Comparison of ENCODE assay signal across 32 cellular contexts in genomic region chr20:35515341-35515740, GRCh38. TPM values are rescaled to one million over a fixed set of nuclear protein-coding genes. Genes with fewer than 3 reads are reported as not detected.
"Had no signal": no experiment of that assay in that cellular context is flagged by ENCODE, and none has a peak within 500 bp of the region (broad histone marks: within the 10 kb centered on the region; RNA-seq: fewer than 3 reads in every experiment).

No MANE protein-coding gene starts in this region.

- H3K27ac Mint-ChIP-seq: activated CD4-positive, alpha-beta memory T cell treated with anti-CD3 and anti-CD28 coated beads, Interleukin-2, amount 10 ng/mL, durations not matched to agents 7 days and 5 days; activated CD4-positive, alpha-beta T cell treated with anti-CD3 and anti-CD28 coated beads for 36 hours; activated CD4-positive, alpha-beta T cell treated with anti-CD3 and anti-CD28 coated beads, Interleukin-2, amount 10 ng/mL, durations not matched to agents 24 days and 14 days; activated naive CD4-positive, alpha-beta T cell treated with anti-CD3 and anti-CD28 coated beads, Interleukin-2, amount 50 U/mL, for 24 hours; activated naive CD8-positive, alpha-beta T cell treated with anti-CD3 and anti-CD28 coated beads for 36 hours; activated naive CD8-positive, alpha-beta T cell treated with anti-CD3 and anti-CD28 coated beads, Interleukin-2, amount 50 U/mL, for 24 hours; activated T-cell treated with anti-CD3 and anti-CD28 coated beads, Interleukin-2, amount 50 U/mL, for 72 hours had no signal

- H3K4me1 ChIP-seq: body of pancreas, esophagus muscularis mucosa had no signal

- H3K9me3 ChIP-seq: adrenal gland, body of pancreas, esophagus muscularis mucosa, gastrocnemius medialis, heart left ventricle had no signal

- FAIRE-seq: colon had no signal

- H3K27ac ChIP-seq: body of pancreas, esophagus muscularis mucosa, foreskin keratinocyte, gastrocnemius medialis, heart left ventricle had no signal

- DNase-seq: activated CD4-positive, alpha-beta memory T cell treated with anti-CD3 and anti-CD28 coated beads, Interleukin-2, amount 10 ng/mL, durations not matched to agents 7 days and 5 days; activated CD4-positive, alpha-beta T cell treated with anti-CD3 and anti-CD28 coated beads for 36 hours; activated CD4-positive, alpha-beta T cell treated with anti-CD3 and anti-CD28 coated beads, Interleukin-2, amount 10 ng/mL, durations not matched to agents 24 days and 14 days; activated CD4-positive, CD25-positive, alpha-beta regulatory T cell; activated CD4-positive, CD25-positive, alpha-beta regulatory T cell treated with anti-CD3 and anti-CD28 coated beads, Interleukin-2, amount 50 U/mL, for 72 hours; activated CD8-positive, alpha-beta memory T cell treated with anti-CD3 and anti-CD28 coated beads, Interleukin-2, amount 50 U/mL, for 48 hours; activated gamma-delta T cell; activated naive CD4-positive, alpha-beta T cell; activated naive CD8-positive, alpha-beta T cell treated with anti-CD3 and anti-CD28 coated beads for 36 hours; activated naive CD8-positive, alpha-beta T cell treated with anti-CD3 and anti-CD28 coated beads, Interleukin-2, amount 50 U/mL, for 24 hours; activated T-cell treated with anti-CD3 and anti-CD28 coated beads for 4 hours; activated T-cell treated with anti-CD3 and anti-CD28 coated beads, Interleukin-2, amount 50 U/mL, for 24 hours; activated T-cell treated with anti-CD3 and anti-CD28 coated beads, Interleukin-2, amount 50 U/mL, for 72 hours; adrenal gland; amygdala; aorta; body of pancreas; caudate nucleus; cortex of kidney; dermis blood vessel endothelial cell; effector CD4-positive, alpha-beta T cell; effector memory CD8-positive, alpha-beta T cell; foreskin keratinocyte; gastrocnemius medialis; glutamatergic neuron; heart left ventricle; T-helper 2 cell had no signal

- H3K9me3 Mint-ChIP-seq: activated CD4-positive, alpha-beta memory T cell treated with anti-CD3 and anti-CD28 coated beads, Interleukin-2, amount 10 ng/mL, durations not matched to agents 7 days and 5 days; activated CD4-positive, alpha-beta T cell treated with anti-CD3 and anti-CD28 coated beads, Interleukin-2, amount 10 ng/mL, durations not matched to agents 24 days and 14 days; activated naive CD4-positive, alpha-beta T cell treated with anti-CD3 and anti-CD28 coated beads, Interleukin-2, amount 50 U/mL, for 24 hours; activated naive CD8-positive, alpha-beta T cell treated with anti-CD3 and anti-CD28 coated beads for 36 hours; activated naive CD8-positive, alpha-beta T cell treated with anti-CD3 and anti-CD28 coated beads, Interleukin-2, amount 50 U/mL, for 24 hours; activated T-cell treated with anti-CD3 and anti-CD28 coated beads, Interleukin-2, amount 50 U/mL, for 24 hours; activated T-cell treated with anti-CD3 and anti-CD28 coated beads, Interleukin-2, amount 50 U/mL, for 72 hours; effector memory CD8-positive, alpha-beta T cell had no signal

- H3K27me3 ChIP-seq: adrenal gland, body of pancreas, esophagus muscularis mucosa, foreskin keratinocyte, gastrocnemius medialis, heart left ventricle had no signal

- H3K4me3 Mint-ChIP-seq: activated CD4-positive, alpha-beta memory T cell treated with anti-CD3 and anti-CD28 coated beads, Interleukin-2, amount 10 ng/mL, durations not matched to agents 7 days and 5 days; activated CD4-positive, alpha-beta T cell treated with anti-CD3 and anti-CD28 coated beads for 36 hours; activated CD4-positive, alpha-beta T cell treated with anti-CD3 and anti-CD28 coated beads, Interleukin-2, amount 10 ng/mL, durations not matched to agents 24 days and 14 days; activated naive CD4-positive, alpha-beta T cell treated with anti-CD3 and anti-CD28 coated beads, Interleukin-2, amount 50 U/mL, for 24 hours; activated naive CD8-positive, alpha-beta T cell treated with anti-CD3 and anti-CD28 coated beads for 36 hours; activated naive CD8-positive, alpha-beta T cell treated with anti-CD3 and anti-CD28 coated beads, Interleukin-2, amount 50 U/mL, for 24 hours; activated T-cell treated with anti-CD3 and anti-CD28 coated beads, Interleukin-2, amount 50 U/mL, for 24 hours; activated T-cell treated with anti-CD3 and anti-CD28 coated beads, Interleukin-2, amount 50 U/mL, for 72 hours; effector memory CD8-positive, alpha-beta T cell had no signal

- H3K27me3 Mint-ChIP-seq: activated CD4-positive, alpha-beta memory T cell treated with anti-CD3 and anti-CD28 coated beads, Interleukin-2, amount 10 ng/mL, durations not matched to agents 7 days and 5 days; activated CD4-positive, alpha-beta T cell treated with anti-CD3 and anti-CD28 coated beads for 36 hours; activated CD4-positive, alpha-beta T cell treated with anti-CD3 and anti-CD28 coated beads, Interleukin-2, amount 10 ng/mL, durations not matched to agents 24 days and 14 days; activated naive CD4-positive, alpha-beta T cell treated with anti-CD3 and anti-CD28 coated beads, Interleukin-2, amount 50 U/mL, for 24 hours; activated naive CD8-positive, alpha-beta T cell treated with anti-CD3 and anti-CD28 coated beads for 36 hours; activated naive CD8-positive, alpha-beta T cell treated with anti-CD3 and anti-CD28 coated beads, Interleukin-2, amount 50 U/mL, for 24 hours; activated T-cell treated with anti-CD3 and anti-CD28 coated beads, Interleukin-2, amount 50 U/mL, for 24 hours; effector memory CD8-positive, alpha-beta T cell had no signal

- H3K36me3 Mint-ChIP-seq: activated naive CD8-positive, alpha-beta T cell treated with anti-CD3 and anti-CD28 coated beads for 36 hours had no signal

- H3K4me3 ChIP-seq: adrenal gland, body of pancreas, esophagus muscularis mucosa, gastrocnemius medialis, heart left ventricle had no signal

- ATAC-seq: activated CD4-positive, alpha-beta T cell treated with anti-CD3 and anti-CD28 coated beads for 36 hours; activated naive CD8-positive, alpha-beta T cell treated with anti-CD3 and anti-CD28 coated beads, Interleukin-2, amount 50 U/mL, for 24 hours; activated T-cell treated with anti-CD3 and anti-CD28 coated beads, Interleukin-2, amount 50 U/mL, for 72 hours; body of pancreas; effector memory CD8-positive, alpha-beta T cell; heart left ventricle had no signal

- H3K4me1 Mint-ChIP-seq: activated CD4-positive, alpha-beta memory T cell treated with anti-CD3 and anti-CD28 coated beads, Interleukin-2, amount 10 ng/mL, durations not matched to agents 7 days and 5 days; activated CD4-positive, alpha-beta T cell treated with anti-CD3 and anti-CD28 coated beads for 36 hours; activated CD4-positive, alpha-beta T cell treated with anti-CD3 and anti-CD28 coated beads, Interleukin-2, amount 10 ng/mL, durations not matched to agents 24 days and 14 days; activated naive CD4-positive, alpha-beta T cell treated with anti-CD3 and anti-CD28 coated beads, Interleukin-2, amount 50 U/mL, for 24 hours; activated naive CD8-positive, alpha-beta T cell treated with anti-CD3 and anti-CD28 coated beads for 36 hours; activated naive CD8-positive, alpha-beta T cell treated with anti-CD3 and anti-CD28 coated beads, Interleukin-2, amount 50 U/mL, for 24 hours had no signal

RNA-seq across cellular contexts. Expression of gene C20orf173, which starts 14.1 kb away (rescaled TPM):
- total RNA-seq: activated CD4-positive, alpha-beta memory T cell treated with anti-CD3 and anti-CD28 coated beads, Interleukin-2, amount 10 ng/mL, durations not matched to agents 7 days and 5 days; activated CD4-positive, alpha-beta T cell treated with anti-CD3 and anti-CD28 coated beads for 36 hours; activated CD4-positive, alpha-beta T cell treated with anti-CD3 and anti-CD28 coated beads, Interleukin-2, amount 10 ng/mL, durations not matched to agents 24 days and 14 days; activated naive CD8-positive, alpha-beta T cell treated with anti-CD3 and anti-CD28 coated beads for 36 hours; activated T-cell treated with anti-CD3 and anti-CD28 coated beads, Interleukin-2, amount 50 U/mL, for 72 hours; adrenal gland; aorta; body of pancreas; chondrocyte; dermis blood vessel endothelial cell; esophagus muscularis mucosa; foreskin keratinocyte; gastrocnemius medialis; heart left ventricle; T-helper 1 cell treated with Interleukin-12 subunit alpha and Interleukin-12 subunit beta and Interleukin-4 antibody, amounts not matched to agents 30 ng/mL and 1 ng/mL, for 36 hours had no signal
- polyA plus RNA-seq: adrenal gland, aorta, foreskin keratinocyte, heart left ventricle had no signal
